14 cellular contexts compared by ENCODE assay signal in genomic region chr14:99530407-99530806, GRCh38. TPM values are rescaled to one million over a fixed set of nuclear protein-coding genes. Genes with fewer than 3 reads are reported as not detected.
A peak's percentile ranks its signal among the peaks of the same experiment; 100 is the strongest.
DNase-seq lines count a peak whose midpoint lies in the region; ATAC-seq and TF ChIP-seq lines count a peak whose summit lies in the region.
"Had no signal": no experiment of that assay in that cellular context is flagged by ENCODE, and none has a peak within 500 bp of the region (broad histone marks: within the 10 kb centered on the region; RNA-seq: fewer than 3 reads in every experiment).

No MANE protein-coding gene starts in this region.

- no TSS peak for BruUV-seq in IMR-90 (replicated peaks; lab: Mats Ljungman, UMichigan)

- H2BK20ac ChIP-seq in IMR-90 (ENCODE audit: low read depth, low read length): peak overlapping the region; percentile 86

- no peak overlapping the region; the same call in 1 of the 2 replicates for H3K18ac ChIP-seq in IMR-90 (ENCODE audit: low read depth, low read length)

- ATAC-seq in IMR-90 (ENCODE audit: low read depth): no peak
- ATAC-seq in HG02973 (IDR thresholded peaks at IDR 0.05; ENCODE audit: unreplicated experiment): no peak
- ATAC-seq in HG03175 (IDR thresholded peaks at IDR 0.05; ENCODE audit: unreplicated experiment): no peak

- peak overlapping the region in 1 of 2 experiments; percentile 82; a peak in 2 of 4 replicates for H4K8ac ChIP-seq in IMR-90 (ENCODE audit: low read depth in 2 of 2, low read length in 2 of 2)

- H3K23ac ChIP-seq in IMR-90 (ENCODE audit: low read depth, low read length): no peak overlapping the region

- peak overlapping the region; percentile 90 for H3K4ac ChIP-seq in IMR-90 (ENCODE audit: low read depth, low read length)

- no peaks in the 10 kb centered on the region for H3K27me3 ChIP-seq in IMR-90 (ENCODE audit: control insufficient read depth, insufficient read depth, low read length)
- H3K27me3 ChIP-seq in endodermal cell (ENCODE audit: control insufficient read depth, insufficient read depth, low read length, poor library complexity, severe bottlenecking): no peaks in the 10 kb centered on the region
- no peaks in the 10 kb centered on the region for H3K27me3 ChIP-seq in uterus
- H3K27me3 ChIP-seq: MG63, Peyer's patch had no signal

- CTCF ChIA-PET in IMR-90 (lab: Yijun Ruan, JAX): no interaction called here

- peak overlapping the region; percentile 77 for H2BK120ac ChIP-seq in IMR-90 (ENCODE audit: low read depth, low read length)

- no peak for TF ChIP-seq POLR2A in IMR-90 (IDR thresholded peaks at IDR 0.05; ENCODE audit: low read depth, low read length)
- no peak for TF ChIP-seq POLR2A in uterus (IDR thresholded peaks at IDR 0.05)

- H3K36me3 Mint-ChIP-seq in endodermal cell (ENCODE audit: low read depth): no peaks in the 10 kb centered on the region
- no peaks in the 10 kb centered on the region for H3K36me3 Mint-ChIP-seq in nephron (ENCODE audit: low read depth)

- H3K27ac ChIP-seq in IMR-90 (ENCODE audit: insufficient read depth, low read length) (no peak overlapping the region), endodermal cell (ENCODE audit: low read depth, low read length) (peak overlapping the region; percentile 93), uterus (peak overlapping the region; percentile 70 to 82)
- H3K27ac ChIP-seq: Peyer's patch had no signal

- DNase-seq in IMR-90 (no peak), endodermal cell (no peak), uterus (no peak), kidney glomerular epithelial cell (lab: John Stamatoyannopoulos, UW) (no peak)
- DNase-seq: C1 segment of cervical spinal cord, DMS153, NCI-H187 treated with DMSO at 0.1 percent for 48 hours, NCI-H2171, Peyer's patch, SHP77 treated with DMSO at 0.1 percent for 48 hours had no signal

- no peaks in the 10 kb centered on the region for H4K20me1 ChIP-seq in IMR-90 (ENCODE audit: insufficient read depth, low read length)

- peak overlapping the region; percentile 52; the same call in 1 of the 2 replicates for H3K14ac ChIP-seq in IMR-90 (replicated peaks; ENCODE audit: low read depth, low read length)

- H2AFZ ChIP-seq in IMR-90 (replicated peaks; ENCODE audit: low read length, poor library complexity): no peak overlapping the region

- in situ Hi-C loops in IMR-90 (cut with MboI; ENCODE audit: low sequenced_read_pairs): no loop called here

- peak overlapping the region; percentile 69 for H4K91ac ChIP-seq in IMR-90 (ENCODE audit: insufficient read depth, low read depth, low read length)

- peak overlapping the region; percentile 94 for H2AK9ac ChIP-seq in IMR-90 (replicated peaks; ENCODE audit: low read depth, low read length, poor library complexity)

- no peak for TF ChIP-seq RAD21 in IMR-90 (IDR thresholded peaks at IDR 0.05; ENCODE audit: low read length)

- WGBS in IMR-90 (ENCODE audit: extremely low coverage in 2 of 2, insufficient read length in 1 of 2), 2 experiments: 90% methylated on average over 10 of the region's 14 CpGs; no CpG with 5 or more reads in 1 of the 2 experiments
- 92 to 95% methylated on average over 13 to 14 of the region's 14 CpGs for WGBS in endodermal cell (ENCODE audit: insufficient coverage in 1 of 2, insufficient read length in 1 of 2), 2 experiments

- H3K79me1 ChIP-seq in IMR-90 (ENCODE audit: low read depth in 1 of 2, low read length in 2 of 2): peaks cover 29 to 70% of the 10 kb centered on the region in 2 experiments

- H3K4me1 Mint-ChIP-seq in endodermal cell (peaks cover 22% of the 10 kb centered on the region), nephron (peaks cover 18% of the 10 kb centered on the region)

- H3K4me1 ChIP-seq in IMR-90 (ENCODE audit: control insufficient read depth, insufficient read depth, low read length) (peaks cover 24% of the 10 kb centered on the region), endodermal cell (ENCODE audit: control insufficient read depth, insufficient read depth, low read length) (peaks cover 7% of the 10 kb centered on the region), uterus (peaks cover 1 to 15% of the 10 kb centered on the region in 2 donors)

- POLR2A ChIA-PET in IMR-90 (lab: Charles Lee; ENCODE audit: unreplicated experiment): no interaction called here

- no peaks in the 10 kb centered on the region for H3K36me3 ChIP-seq in IMR-90 (ENCODE audit: control insufficient read depth, insufficient read depth, low read length)
- peaks cover 4% of the 10 kb centered on the region for H3K36me3 ChIP-seq in endodermal cell (ENCODE audit: control insufficient read depth, insufficient read depth, low read length)
- no peaks in the 10 kb centered on the region for H3K36me3 ChIP-seq in uterus
- H3K36me3 ChIP-seq: MG63, Peyer's patch had no signal

- H3K4me3 ChIP-seq in IMR-90 (ENCODE audit: insufficient read depth, low read depth, low read length) (no peak overlapping the region), endodermal cell (ENCODE audit: low read length) (no peak overlapping the region), uterus (no peak overlapping the region)
- H3K4me3 ChIP-seq: MG63, Peyer's patch had no signal

- peaks cover 23% of the 10 kb centered on the region for H3K9me1 ChIP-seq in IMR-90 (ENCODE audit: insufficient read depth, low read length)

- peak overlapping the region; percentile 84 for H3K27ac Mint-ChIP-seq in endodermal cell
- H3K27ac Mint-ChIP-seq in nephron: peak overlapping the region; percentile 92 to 97 (median 96)

- TF ChIP-seq CTCF in IMR-90 (conservative IDR thresholded peaks at IDR 0.05; ENCODE audit: low read depth, low read length) (no peak), endodermal cell (conservative IDR thresholded peaks at IDR 0.05) (no peak), nephron (IDR thresholded peaks at IDR 0.05; ENCODE audit: unreplicated experiment in 3 of 3) (no peak), uterus (IDR thresholded peaks at IDR 0.05) (no peak)

- H3K9me3 Mint-ChIP-seq in endodermal cell (no peaks in the 10 kb centered on the region), nephron (no peaks in the 10 kb centered on the region)

- peak overlapping the region; percentile 88 for H2AK5ac ChIP-seq in IMR-90 (ENCODE audit: low read depth, low read length)

- intact Hi-C loops in IMR-90 (cut with micrococcal nuclease): loop anchor here (5.0 kb wide), 1 partner anchor 37 kb away; no protein-coding TSS in a partner anchor
- intact Hi-C loops in uterus (cut with DNase I; ENCODE audit: low total_unique reads): no loop called here

- 0 out of 2 replicates have a peak overlapping the region, but pooled peaks have one; percentile 22 for H4K5ac ChIP-seq in IMR-90 (ENCODE audit: low read depth, low read length)

- H3K27me3 Mint-ChIP-seq in endodermal cell (ENCODE audit: insufficient read depth) (no peaks in the 10 kb centered on the region), nephron (ENCODE audit: low read depth) (no peaks in the 10 kb centered on the region)

- peak overlapping the region; percentile 0 for H2BK5ac ChIP-seq in IMR-90 (ENCODE audit: low read depth, low read length, poor library complexity, severe bottlenecking)

- peak overlapping the region; percentile 72; the same call in 2 of the 3 replicates for H2BK15ac ChIP-seq in IMR-90 (ENCODE audit: low read depth, low read length)

- H3K56ac ChIP-seq in IMR-90 (ENCODE audit: extremely low read depth, insufficient read depth, low read length): no peak overlapping the region

- no peak overlapping the region for H3K9ac ChIP-seq in IMR-90 (ENCODE audit: low read depth, low read length)
- H3K9ac ChIP-seq in endodermal cell (ENCODE audit: extremely low read depth, low read length, poor library complexity, severe bottlenecking): peak overlapping the region; percentile 25

- no peak overlapping the region for H3K4me2 ChIP-seq in IMR-90 (ENCODE audit: low read depth, low read length)

- dilution Hi-C loops in IMR-90 (cut with HindIII; ENCODE audit: low sequenced_read_pairs, unreplicated experiment): no loop called here

- H3K9me3 ChIP-seq in IMR-90 (ENCODE audit: control insufficient read depth, insufficient read depth, low read length): no peaks in the 10 kb centered on the region
- H3K9me3 ChIP-seq in endodermal cell (ENCODE audit: control insufficient read depth, low read length): no peaks in the 10 kb centered on the region
- H3K9me3 ChIP-seq in uterus: no peaks in the 10 kb centered on the region
- H3K9me3 ChIP-seq: MG63, Peyer's patch had no signal

- H3K4me3 Mint-ChIP-seq in endodermal cell (peak overlapping the region; percentile 36), nephron (peak overlapping the region in 1 of 3 experiments; percentile 4)

TF ChIP-seq in IMR-90, 13 proteins besides CTCF, POLR2A, EP300 and RAD21 (continues in another document):
- no peak for TF ChIP-seq MAFK (IDR thresholded peaks at IDR 0.05; ENCODE audit: low read depth, low read length)
- TF ChIP-seq CHD1 (IDR thresholded peaks at IDR 0.05; ENCODE audit: low read depth, low read length): no peak
- TF ChIP-seq, protein P1, sequence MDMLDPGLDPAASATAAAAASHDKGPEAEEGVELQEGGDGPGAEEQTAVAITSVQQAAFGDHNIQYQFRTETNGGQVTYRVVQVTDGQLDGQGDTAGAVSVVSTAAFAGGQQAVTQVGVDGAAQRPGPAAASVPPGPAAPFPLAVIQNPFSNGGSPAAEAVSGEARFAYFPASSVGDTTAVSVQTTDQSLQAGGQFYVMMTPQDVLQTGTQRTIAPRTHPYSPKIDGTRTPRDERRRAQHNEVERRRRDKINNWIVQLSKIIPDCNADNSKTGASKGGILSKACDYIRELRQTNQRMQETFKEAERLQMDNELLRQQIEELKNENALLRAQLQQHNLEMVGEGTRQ (IDR thresholded peaks at IDR 0.05; ENCODE audit: low read depth, low read length): no peak
- TF ChIP-seq NFE2L2 (IDR thresholded peaks at IDR 0.05; ENCODE audit: low read depth, low read length): no peak
- TF ChIP-seq BHLHE40 (IDR thresholded peaks at IDR 0.05; ENCODE audit: low read depth, low read length): no peak
- TF ChIP-seq MXI1 (IDR thresholded peaks at IDR 0.05; ENCODE audit: borderline replicate concordance, low read depth, low read length): no peak

RNA-seq across cellular contexts. Expression of gene CCNK, which starts 49.2 kb away (rescaled TPM):
- 18.8 and 33.1 TPM in 2 replicates for total RNA-seq in IMR-90 (2012; rRNA removed)
- 25.0 and 38.3 TPM in 2 replicates for polyA plus RNA-seq in IMR-90 (2012; rRNA removed)
- polyA plus RNA-seq in IMR-90 (2012; cell fraction: cytosol; rRNA removed): 9.1 and 12.6 TPM in 2 replicates
- polyA plus RNA-seq in IMR-90 (2012; cell fraction: nucleus; rRNA removed; ENCODE audit: low replicate concordance): 14.4 and 41.8 TPM in 2 replicates
- 10 to 100 TPM; 71.5 to 77.1 TPM for total RNA-seq in endodermal cell
- polyA plus RNA-seq in endodermal cell (2013, experiment 1 of 2): 62.9 TPM
- polyA plus RNA-seq in endodermal cell (2013, experiment 2 of 2): 60.4 TPM
- total RNA-seq in uterus: 10 to 100 TPM; 17.4 to 43.2 (median 34.4) TPM

RNA-seq across cellular contexts. Expression of gene SETD3, which starts 49.7 kb away (rescaled TPM):
- total RNA-seq in IMR-90 (2012; rRNA removed) (31.9 and 35.0 TPM in 2 replicates), endodermal cell (10 to 100 TPM; 57.8 to 68.1 TPM), uterus (100 to 1,000 TPM in 3 of 4 donors, 10 to 100 TPM in 1; 98.1 to 151 (median 121) TPM)
- polyA plus RNA-seq in IMR-90 (2012; rRNA removed): 15.9 and 18.8 TPM in 2 replicates
- polyA plus RNA-seq in IMR-90 (2012; cell fraction: cytosol; rRNA removed): 5.3 and 7.6 TPM in 2 replicates
- polyA plus RNA-seq in IMR-90 (2012; cell fraction: nucleus; rRNA removed; ENCODE audit: low replicate concordance): 1.7 and 11.2 TPM in 2 replicates
- polyA plus RNA-seq in endodermal cell (2013, experiment 1 of 2): 41.3 TPM
- 38.5 TPM for polyA plus RNA-seq in endodermal cell (2013, experiment 2 of 2)
